1 cellular context compared by ENCODE assay signal in the genomic region with DNA sequence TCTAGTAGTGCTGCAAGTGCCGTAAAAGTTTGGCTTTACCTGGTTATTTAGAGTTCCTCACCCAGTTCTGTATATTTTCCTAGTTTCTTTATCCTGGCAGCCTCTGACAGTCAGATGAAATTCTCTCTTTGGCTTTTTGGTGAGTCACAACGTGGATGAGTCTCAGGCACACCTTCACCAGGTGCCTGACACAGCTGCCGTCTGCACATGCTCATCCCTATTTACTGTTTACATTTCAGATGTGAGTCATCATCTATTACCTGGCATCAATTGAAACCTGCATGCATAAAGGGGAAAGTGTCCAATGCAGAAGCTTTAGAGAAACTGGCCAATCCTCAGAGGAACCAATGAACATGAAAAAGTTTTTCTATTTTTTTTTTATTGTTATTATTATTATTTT.
TF ChIP-seq lines count a peak whose summit lies in the region.

No MANE protein-coding gene starts in this region.

TF ChIP-seq in GM23338, 12 proteins besides CTCF, POLR2A, EP300 and RAD21 (continued from another document):
- TF ChIP-seq, protein P1, sequence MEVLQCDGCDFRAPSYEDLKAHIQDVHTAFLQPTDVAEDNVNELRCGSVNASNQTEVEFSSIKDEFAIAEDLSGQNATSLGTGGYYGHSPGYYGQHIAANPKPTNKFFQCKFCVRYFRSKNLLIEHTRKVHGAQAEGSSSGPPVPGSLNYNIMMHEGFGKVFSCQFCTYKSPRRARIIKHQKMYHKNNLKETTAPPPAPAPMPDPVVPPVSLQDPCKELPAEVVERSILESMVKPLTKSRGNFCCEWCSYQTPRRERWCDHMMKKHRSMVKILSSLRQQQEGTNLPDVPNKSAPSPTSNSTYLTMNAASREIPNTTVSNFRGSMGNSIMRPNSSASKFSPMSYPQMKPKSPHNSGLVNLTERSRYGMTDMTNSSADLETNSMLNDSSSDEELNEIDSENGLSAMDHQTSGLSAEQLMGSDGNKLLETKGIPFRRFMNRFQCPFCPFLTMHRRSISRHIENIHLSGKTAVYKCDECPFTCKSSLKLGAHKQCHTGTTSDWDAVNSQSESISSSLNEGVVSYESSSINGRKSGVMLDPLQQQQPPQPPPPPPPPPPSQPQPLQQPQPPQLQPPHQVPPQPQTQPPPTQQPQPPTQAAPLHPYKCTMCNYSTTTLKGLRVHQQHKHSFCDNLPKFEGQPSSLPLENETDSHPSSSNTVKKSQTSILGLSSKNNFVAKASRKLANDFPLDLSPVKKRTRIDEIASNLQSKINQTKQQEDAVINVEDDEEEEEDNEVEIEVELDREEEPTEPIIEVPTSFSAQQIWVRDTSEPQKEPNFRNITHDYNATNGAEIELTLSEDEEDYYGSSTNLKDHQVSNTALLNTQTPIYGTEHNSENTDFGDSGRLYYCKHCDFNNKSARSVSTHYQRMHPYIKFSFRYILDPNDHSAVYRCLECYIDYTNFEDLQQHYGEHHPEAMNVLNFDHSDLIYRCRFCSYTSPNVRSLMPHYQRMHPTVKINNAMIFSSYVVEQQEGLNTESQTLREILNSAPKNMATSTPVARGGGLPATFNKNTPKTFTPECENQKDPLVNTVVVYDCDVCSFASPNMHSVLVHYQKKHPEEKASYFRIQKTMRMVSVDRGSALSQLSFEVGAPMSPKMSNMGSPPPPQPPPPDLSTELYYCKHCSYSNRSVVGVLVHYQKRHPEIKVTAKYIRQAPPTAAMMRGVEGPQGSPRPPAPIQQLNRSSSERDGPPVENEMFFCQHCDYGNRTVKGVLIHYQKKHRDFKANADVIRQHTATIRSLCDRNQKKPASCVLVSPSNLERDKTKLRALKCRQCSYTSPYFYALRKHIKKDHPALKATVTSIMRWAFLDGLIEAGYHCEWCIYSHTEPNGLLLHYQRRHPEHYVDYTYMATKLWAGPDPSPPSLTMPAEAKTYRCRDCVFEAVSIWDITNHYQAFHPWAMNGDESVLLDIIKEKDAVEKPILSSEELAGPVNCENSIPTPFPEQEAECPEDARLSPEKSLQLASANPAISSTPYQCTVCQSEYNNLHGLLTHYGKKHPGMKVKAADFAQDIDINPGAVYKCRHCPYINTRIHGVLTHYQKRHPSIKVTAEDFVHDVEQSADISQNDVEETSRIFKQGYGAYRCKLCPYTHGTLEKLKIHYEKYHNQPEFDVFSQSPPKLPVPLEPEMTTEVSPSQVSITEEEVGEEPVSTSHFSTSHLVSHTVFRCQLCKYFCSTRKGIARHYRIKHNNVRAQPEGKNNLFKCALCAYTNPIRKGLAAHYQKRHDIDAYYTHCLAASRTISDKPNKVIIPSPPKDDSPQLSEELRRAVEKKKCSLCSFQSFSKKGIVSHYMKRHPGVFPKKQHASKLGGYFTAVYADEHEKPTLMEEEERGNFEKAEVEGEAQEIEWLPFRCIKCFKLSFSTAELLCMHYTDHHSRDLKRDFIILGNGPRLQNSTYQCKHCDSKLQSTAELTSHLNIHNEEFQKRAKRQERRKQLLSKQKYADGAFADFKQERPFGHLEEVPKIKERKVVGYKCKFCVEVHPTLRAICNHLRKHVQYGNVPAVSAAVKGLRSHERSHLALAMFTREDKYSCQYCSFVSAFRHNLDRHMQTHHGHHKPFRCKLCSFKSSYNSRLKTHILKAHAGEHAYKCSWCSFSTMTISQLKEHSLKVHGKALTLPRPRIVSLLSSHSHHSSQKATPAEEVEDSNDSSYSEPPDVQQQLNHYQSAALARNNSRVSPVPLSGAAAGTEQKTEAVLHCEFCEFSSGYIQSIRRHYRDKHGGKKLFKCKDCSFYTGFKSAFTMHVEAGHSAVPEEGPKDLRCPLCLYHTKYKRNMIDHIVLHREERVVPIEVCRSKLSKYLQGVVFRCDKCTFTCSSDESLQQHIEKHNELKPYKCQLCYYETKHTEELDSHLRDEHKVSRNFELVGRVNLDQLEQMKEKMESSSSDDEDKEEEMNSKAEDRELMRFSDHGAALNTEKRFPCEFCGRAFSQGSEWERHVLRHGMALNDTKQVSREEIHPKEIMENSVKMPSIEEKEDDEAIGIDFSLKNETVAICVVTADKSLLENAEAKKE (CRISPR knock-in tag; IDR thresholded peaks at IDR 0.05), result no peak
- TF ChIP-seq ZNF114 (CRISPR knock-in tag; IDR thresholded peaks at IDR 0.05) (no peak), POLR2AphosphoS5 (IDR thresholded peaks at IDR 0.05; ENCODE audit: low read depth) (no peak)
TF ChIP-seq in GM23338: peak in this region for 0.
